ENCODE assay signal across 22 cellular contexts in the genomic region with DNA sequence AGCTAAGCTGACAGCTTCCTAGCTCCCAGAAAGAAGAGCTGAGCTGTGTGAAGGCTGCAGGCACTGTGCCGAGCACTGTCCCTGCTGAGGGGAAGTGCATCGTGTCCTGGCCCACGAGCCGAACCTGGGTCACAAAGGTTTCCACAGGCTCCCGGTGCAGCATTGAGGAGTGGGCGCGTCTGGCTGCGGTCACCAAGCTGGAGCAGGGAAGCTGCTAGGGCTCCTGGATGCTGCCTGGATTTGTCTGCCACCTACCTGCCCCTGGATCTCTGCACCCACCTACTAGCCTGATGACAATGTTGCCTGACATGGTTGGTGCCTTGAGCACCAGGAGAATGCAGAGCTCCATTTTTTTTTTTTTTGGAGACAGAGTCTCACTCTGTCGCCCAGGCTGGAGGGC. TPM values are rescaled to one million over a fixed set of nuclear protein-coding genes. Genes with fewer than 3 reads are reported as not detected.
"Had no signal": no experiment of that assay in that cellular context is flagged by ENCODE, and none has a peak within 500 bp of the region (broad histone marks: within the 10 kb centered on the region; RNA-seq: fewer than 3 reads in every experiment).

No MANE protein-coding gene starts in this region.

- H3K4me1 ChIP-seq: adrenal gland, breast epithelium had no signal

- H3K4me3 ChIP-seq: adrenal gland, breast epithelium had no signal

- H3K27ac Mint-ChIP-seq: activated CD8-positive, alpha-beta T cell treated with anti-CD3 and anti-CD28 coated beads, Interleukin-2, amount 10 ng/mL, durations not matched to agents 7 days and 5 days; activated naive CD8-positive, alpha-beta T cell treated with anti-CD3 and anti-CD28 coated beads, Interleukin-2, amount 10 ng/mL, durations not matched to agents 7 days and 5 days; T-helper 1 cell treated with Interleukin-12 subunit alpha and Interleukin-12 subunit beta and Interleukin-4 antibody, amounts not matched to agents 30 μg/mL and 1 μg/mL, for 36 hours had no signal

- H3K36me3 ChIP-seq: adrenal gland, breast epithelium had no signal

- H3K9me3 ChIP-seq: adrenal gland, breast epithelium had no signal

- H3K9me3 Mint-ChIP-seq: activated naive CD8-positive, alpha-beta T cell treated with anti-CD3 and anti-CD28 coated beads, Interleukin-2, amount 10 ng/mL, durations not matched to agents 7 days and 5 days; T-helper 1 cell treated with Interleukin-12 subunit alpha and Interleukin-12 subunit beta and Interleukin-4 antibody, amounts not matched to agents 30 μg/mL and 1 μg/mL, for 36 hours had no signal

- H3K4me3 Mint-ChIP-seq: activated CD8-positive, alpha-beta T cell treated with anti-CD3 and anti-CD28 coated beads, Interleukin-2, amount 10 ng/mL, durations not matched to agents 7 days and 5 days; activated naive CD8-positive, alpha-beta T cell treated with anti-CD3 and anti-CD28 coated beads, Interleukin-2, amount 10 ng/mL, durations not matched to agents 7 days and 5 days; T-helper 1 cell treated with Interleukin-12 subunit alpha and Interleukin-12 subunit beta and Interleukin-4 antibody, amounts not matched to agents 30 μg/mL and 1 μg/mL, for 36 hours had no signal

- H3K27ac ChIP-seq: adrenal gland, breast epithelium had no signal

- DNase-seq: activated CD4-positive, alpha-beta T cell treated with anti-CD3 and anti-CD28 coated beads for 48 hours; activated CD4-positive, alpha-beta T cell treated with anti-CD3 and anti-CD28 coated beads, Interleukin-2, amount 50 U/mL, for 4 hours; activated CD8-positive, alpha-beta memory T cell treated with anti-CD3 and anti-CD28 coated beads, Interleukin-2, amount 50 U/mL, for 48 hours; activated CD8-positive, alpha-beta T cell treated with anti-CD3 and anti-CD28 coated beads, Interleukin-2, amount 10 ng/mL, durations not matched to agents 7 days and 5 days; activated naive CD4-positive, alpha-beta T cell treated with anti-CD3 and anti-CD28 coated beads, Interleukin-2, amount 50 U/mL, for 16 hours; activated naive CD8-positive, alpha-beta T cell treated with anti-CD3 and anti-CD28 coated beads, Interleukin-2, amount 10 ng/mL, durations not matched to agents 7 days and 5 days; activated T-cell treated with anti-CD3 and anti-CD28 coated beads, Interleukin-2, amount 50 U/mL, for 1 hour; adrenal gland; Karpas-422; MM.1S; NCI-H1105 treated with DMSO at 0.1 percent for 48 hours; NCI-H1436 treated with DMSO at 0.1 percent for 48 hours; NCI-H187; NCI-H2081; NCI-H446; NCI-H524; SHP77 treated with DMSO at 0.1 percent for 48 hours had no signal

- ATAC-seq: activated CD4-positive, CD25-positive, alpha-beta regulatory T cell treated with anti-CD3 and anti-CD28 coated beads, Interleukin-2, amount 50 U/mL, for 24 hours; activated CD8-positive, alpha-beta T cell treated with anti-CD3 and anti-CD28 coated beads, Interleukin-2, amount 10 ng/mL, durations not matched to agents 7 days and 5 days had no signal

- H3K27me3 ChIP-seq: adrenal gland, breast epithelium had no signal

RNA-seq across cellular contexts. Expression of gene PRSS33, which starts 41.4 kb away (rescaled TPM):
- total RNA-seq: activated CD8-positive, alpha-beta T cell treated with anti-CD3 and anti-CD28 coated beads, Interleukin-2, amount 10 ng/mL, durations not matched to agents 7 days and 5 days; adrenal gland; aorta; breast epithelium had no signal
- polyA plus RNA-seq: adrenal gland had no signal

RNA-seq across cellular contexts. Expression of gene PRSS41, which starts 52.3 kb away (rescaled TPM):
- total RNA-seq: activated CD8-positive, alpha-beta T cell treated with anti-CD3 and anti-CD28 coated beads, Interleukin-2, amount 10 ng/mL, durations not matched to agents 7 days and 5 days; activated naive CD8-positive, alpha-beta T cell treated with anti-CD3 and anti-CD28 coated beads, Interleukin-2, amount 10 ng/mL, durations not matched to agents 7 days and 5 days; adrenal gland; aorta; breast epithelium; SK-MEL-5 had no signal
- polyA plus RNA-seq: adrenal gland, aorta had no signal
